8 cellular contexts compared by ENCODE assay signal in the genomic region with DNA sequence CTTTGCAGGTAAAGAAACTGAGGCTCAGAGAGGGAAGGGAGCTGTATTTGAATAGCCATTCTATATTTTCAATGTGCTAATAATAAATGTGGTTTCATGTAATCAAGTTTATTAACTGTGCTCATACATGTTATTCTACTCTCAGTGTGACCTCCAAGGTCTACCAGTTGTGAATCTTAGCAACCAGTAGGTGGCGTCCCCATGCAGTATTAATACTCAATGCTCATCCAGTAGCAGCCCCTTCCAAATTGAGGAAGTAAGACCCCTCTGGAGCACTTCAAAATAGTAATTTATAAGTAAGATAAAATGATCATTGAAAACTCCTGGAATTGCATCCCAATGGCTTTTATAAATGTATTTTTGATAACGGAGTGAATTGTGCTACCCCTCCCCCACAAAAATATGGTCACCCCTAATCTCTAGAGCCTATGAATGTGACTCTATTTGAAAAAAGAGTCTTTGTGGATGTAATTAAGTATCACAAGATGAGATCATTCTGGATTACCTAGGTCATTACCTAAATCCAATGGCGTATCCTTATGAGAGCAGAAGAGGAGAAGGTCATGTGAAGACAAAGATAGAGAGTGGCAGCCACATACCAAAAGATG. TPM values are rescaled to one million over a fixed set of nuclear protein-coding genes. Genes with fewer than 3 reads are reported as not detected.
DNase-seq lines count a peak whose midpoint lies in the region; ATAC-seq and TF ChIP-seq lines count a peak whose summit lies in the region.

No MANE protein-coding gene starts in this region.

- no peak overlapping the region for H3K4me3 ChIP-seq in astrocyte of the cerebellum (ENCODE audit: low read depth, low read length)

- DNase-seq in CMK (ENCODE audit: low read depth) (peak; percentile 24), NOMO-1 treated with dmso at 0.1 percent for 144 hours (lab: John Stamatoyannopoulos, UW; ENCODE audit: unreplicated experiment) (peak; percentile 6), astrocyte of the cerebellum (ENCODE audit: low read depth) (no peak), left lobe of liver (ENCODE audit: low spot score) (no peak), inferior parietal cortex (ENCODE audit: extremely low spot score) (no peak)

- ATAC-seq in GM18907 (IDR thresholded peaks at IDR 0.05; ENCODE audit: unreplicated experiment) (peak; percentile 86), HG03066 (IDR thresholded peaks at IDR 0.05; ENCODE audit: low read depth, unreplicated experiment) (peak; percentile 90), left lobe of liver (peak; percentile 82), HG03520 (IDR thresholded peaks at IDR 0.05; ENCODE audit: unreplicated experiment) (no peak)

- in situ Hi-C loops in astrocyte of the cerebellum (cut with HindIII; ENCODE audit: low sequenced_read_pairs) = no loop called here

- TF ChIP-seq CTCF in astrocyte of the cerebellum (IDR thresholded peaks at IDR 0.05; ENCODE audit: low read depth, low read length, missing control alignments) = peak; percentile 65

RNA-seq across cellular contexts. Expression of gene SEPSECS, which starts 20.4 kb away (rescaled TPM):
- total RNA-seq in left lobe of liver = 24.9 TPM

RNA-seq across cellular contexts. Expression of gene PI4K2B, which starts 53.2 kb away (rescaled TPM):
- total RNA-seq in left lobe of liver = 23.0 TPM

Comparison
In these comparisons a context has a peak if more than half of its experiments do, and no peak if none do; other contexts are left out.
1. DNase-seq: peak in CMK (single experiment) and NOMO-1 treated with dmso at 0.1 percent for 144 hours (single experiment); none in astrocyte of the cerebellum (single experiment), left lobe of liver (single experiment) and inferior parietal cortex (single experiment).